20 cellular contexts compared by ENCODE assay signal in genomic region chr2:187481543-187481942, GRCh38. TPM values are rescaled to one million over a fixed set of nuclear protein-coding genes. Genes with fewer than 3 reads are reported as not detected.
"Had no signal": no experiment of that assay in that cellular context is flagged by ENCODE, and none has a peak within 500 bp of the region (broad histone marks: within the 10 kb centered on the region; RNA-seq: fewer than 3 reads in every experiment).

No MANE protein-coding gene starts in this region.

- H3K4me1 ChIP-seq: SJSA1 had no signal

- H3K4me3 ChIP-seq: SJSA1, SK-N-MC had no signal

- H3K27ac ChIP-seq: SJSA1, SK-N-MC had no signal

- DNase-seq: KBM-7, MV-4-11, NCI-H1048, NCI-H1105, NCI-H1417, NCI-H1436 treated with DMSO at 0.1 percent for 48 hours, NCI-H1694, NCI-H187 treated with DMSO at 0.1 percent for 48 hours, NCI-H2029 treated with DMSO at 0.1 percent for 48 hours, NCI-H2171 treated with DMSO at 0.1 percent for 48 hours, NCI-H2227 treated with DMSO at 0.1 percent for 48 hours, NCI-H524, NCI-H526 treated with DMSO at 0.1 percent for 48 hours, NCI-H748 treated with DMSO at 0.1 percent for 48 hours, Right ventricle myocardium superior, RPMI8226, SIG-M5 had no signal

- H3K9me3 ChIP-seq: SJSA1 had no signal

- H3K27me3 ChIP-seq: SJSA1 had no signal

RNA-seq across cellular contexts. Expression of gene CALCRL, which starts 33.5 kb away (rescaled TPM):
- polyA plus RNA-seq: IgD-negative memory B cell had no signal
